Comparison of ENCODE assay signal across 1 cellular context in the genomic region with DNA sequence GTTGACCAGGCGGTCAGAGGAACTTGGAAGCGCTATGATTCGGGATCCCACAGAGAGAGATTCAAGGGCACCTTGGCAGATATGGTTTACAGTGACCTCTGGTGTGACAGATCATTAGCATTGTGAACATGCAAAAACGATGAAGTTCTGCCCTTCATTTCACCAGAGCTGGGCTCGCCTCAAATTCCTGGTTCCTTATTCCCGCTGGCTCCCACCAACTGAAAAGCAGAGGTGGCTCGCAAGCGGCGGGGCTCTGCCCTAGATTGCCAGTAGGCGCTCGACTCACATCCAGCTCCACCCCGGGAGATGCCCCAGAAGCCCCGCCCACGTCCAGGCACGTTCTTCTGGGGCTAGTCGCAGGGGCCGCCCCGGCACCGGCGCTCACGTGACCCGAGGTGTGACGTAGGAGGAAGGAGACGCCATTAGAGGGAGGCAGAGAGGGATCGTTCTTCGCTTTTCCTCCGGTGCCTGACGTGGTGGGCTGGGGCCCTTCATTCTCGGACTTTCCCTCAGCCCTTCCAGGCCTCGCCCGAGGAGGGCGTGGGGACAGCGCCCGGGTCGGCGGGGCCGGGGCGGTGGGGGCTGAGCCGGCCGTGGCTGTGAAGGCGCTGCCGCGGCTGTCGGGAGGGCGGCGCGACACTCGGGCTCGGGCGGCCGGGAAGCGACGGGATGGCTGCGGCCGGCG.
TF ChIP-seq lines count a peak whose summit lies in the region.

RAB21 (plus strand) TSS at position 403 of the 685 bp plus-strand sequence; CDS start at position 670, 267 bp downstream.

TF ChIP-seq in HepG2, 621 proteins besides CTCF, POLR2A, EP300 and RAD21 (continued from another document and continues in another):
- TF ChIP-seq ZNF891 (CRISPR knock-in tag; IDR thresholded peaks at IDR 0.05) (no peak), ZNF772 (CRISPR knock-in tag; IDR thresholded peaks at IDR 0.05) (no peak; the same call in 1 of the 2 replicates), UBTF (CRISPR knock-in tag; IDR thresholded peaks at IDR 0.05) (peak; percentile 75), FOXC1 (CRISPR knock-in tag; IDR thresholded peaks at IDR 0.05; ENCODE audit: borderline replicate concordance) (0 out of 2 replicates have a peak, but pooled peaks have one; percentile 28), KDM1A (CRISPR knock-in tag; IDR thresholded peaks at IDR 0.05) (no peak), ZNF556 (CRISPR knock-in tag; IDR thresholded peaks at IDR 0.05; ENCODE audit: borderline replicate concordance) (peak; percentile 51; the same call in 1 of the 2 replicates), SRSF4 (IDR thresholded peaks at IDR 0.05; ENCODE audit: low read depth, low read length, poor library complexity, severe bottlenecking) (no peak), ZNF367 (CRISPR knock-in tag; IDR thresholded peaks at IDR 0.05; ENCODE audit: borderline replicate concordance) (peak; percentile 49), ZNF124 (CRISPR knock-in tag; IDR thresholded peaks at IDR 0.05) (peak; percentile 32; the same call in 1 of the 2 replicates), SRSF1 (optimal IDR thresholded peaks at IDR 0.05; ENCODE audit: low read depth, low read length) (peak; percentile 71), KMT2A (CRISPR knock-in tag; IDR thresholded peaks at IDR 0.05) (peak; percentile 90), TSC22D2 (CRISPR knock-in tag; IDR thresholded peaks at IDR 0.05; ENCODE audit: borderline replicate concordance) (peak; percentile 24; the same call in 1 of the 2 replicates), SP5 (CRISPR knock-in tag; IDR thresholded peaks at IDR 0.05; ENCODE audit: borderline replicate concordance, low read depth) (peak; percentile 69), ZNF704 (CRISPR knock-in tag; IDR thresholded peaks at IDR 0.05; ENCODE audit: borderline replicate concordance) (0 out of 2 replicates have a peak, but pooled peaks have one; percentile 25), ZNF567 (CRISPR knock-in tag; IDR thresholded peaks at IDR 0.05; ENCODE audit: borderline replicate concordance) (0 out of 2 replicates have a peak, but pooled peaks have one; percentile 63), KLF6 (CRISPR knock-in tag; IDR thresholded peaks at IDR 0.05) (0 out of 2 replicates have a peak, but pooled peaks have one; percentile 43), TAF15 (IDR thresholded peaks at IDR 0.05; ENCODE audit: low read depth, low read length, poor library complexity, severe bottlenecking) (no peak), BORCS8-MEF2B (CRISPR knock-in tag; IDR thresholded peaks at IDR 0.05) (peak; percentile 72), TP53 (CRISPR knock-in tag; conservative IDR thresholded peaks at IDR 0.05) (0 out of 2 replicates have a peak, but pooled peaks have one; percentile 61), RAD51 (IDR thresholded peaks at IDR 0.05; ENCODE audit: borderline replicate concordance) (peak; percentile 92), ZNF382 (CRISPR knock-in tag; IDR thresholded peaks at IDR 0.05; ENCODE audit: borderline replicate concordance) (no peak), ZNF768 (CRISPR knock-in tag; IDR thresholded peaks at IDR 0.05) (peak; percentile 51; the same call in 1 of the 2 replicates), FOXA3 (CRISPR knock-in tag; IDR thresholded peaks at IDR 0.05) (peak; percentile 46; the same call in 1 of the 2 replicates), TAF1 (CRISPR knock-in tag; IDR thresholded peaks at IDR 0.05) (peak; percentile 71), ATM (IDR thresholded peaks at IDR 0.05; ENCODE audit: borderline replicate concordance) (no peak), ZBTB1 (CRISPR knock-in tag; IDR thresholded peaks at IDR 0.05; ENCODE audit: borderline replicate concordance) (no peak), XRCC5 (optimal IDR thresholded peaks at IDR 0.05; ENCODE audit: low read length) (no peak), NFYB (CRISPR knock-in tag; IDR thresholded peaks at IDR 0.05) (peak; percentile 50; the same call in 1 of the 2 replicates), ZNF256 (CRISPR knock-in tag; conservative IDR thresholded peaks at IDR 0.05) (peak; percentile 87; the same call in 1 of the 2 replicates), LCORL (IDR thresholded peaks at IDR 0.05) (no peak), LCORL (CRISPR knock-in tag; IDR thresholded peaks at IDR 0.05) (peak; percentile 41; the same call in 1 of the 2 replicates), ZNF558 (CRISPR knock-in tag; IDR thresholded peaks at IDR 0.05; ENCODE audit: borderline replicate concordance) (peak; percentile 24; the same call in 1 of the 2 replicates), YEATS4 (CRISPR knock-in tag; IDR thresholded peaks at IDR 0.05; ENCODE audit: borderline replicate concordance) (peak; percentile 79), MNT (IDR thresholded peaks at IDR 0.05) (peak; percentile 68), FOXP1 (IDR thresholded peaks at IDR 0.05) (no peak), FOXP1 (CRISPR knock-in tag; IDR thresholded peaks at IDR 0.05) (0 out of 2 replicates have a peak, but pooled peaks have one; percentile 19), ZBTB21 (CRISPR knock-in tag; IDR thresholded peaks at IDR 0.05) (peak; percentile 83; the same call in 1 of the 2 replicates), ZNF749 (CRISPR knock-in tag; IDR thresholded peaks at IDR 0.05; ENCODE audit: borderline replicate concordance) (0 out of 2 replicates have a peak, but pooled peaks have one; percentile 71), ZNF10 (CRISPR knock-in tag; IDR thresholded peaks at IDR 0.05; ENCODE audit: borderline replicate concordance, low read depth) (no peak), HES4 (CRISPR knock-in tag; IDR thresholded peaks at IDR 0.05; ENCODE audit: borderline replicate concordance) (no peak; the same call in 1 of the 2 replicates), HOXA5 (CRISPR knock-in tag; IDR thresholded peaks at IDR 0.05) (peak; percentile 60; the same call in 1 of the 2 replicates), GMEB2 (CRISPR knock-in tag; IDR thresholded peaks at IDR 0.05; ENCODE audit: low read depth) (0 out of 2 replicates have a peak, but pooled peaks have one; percentile 40), ETV5 (CRISPR knock-in tag; IDR thresholded peaks at IDR 0.05; ENCODE audit: borderline replicate concordance) (peak; percentile 58; the same call in 1 of the 2 replicates), MAF1 (CRISPR knock-in tag; IDR thresholded peaks at IDR 0.05; ENCODE audit: borderline replicate concordance) (no peak)
- TF ChIP-seq, protein P1, sequence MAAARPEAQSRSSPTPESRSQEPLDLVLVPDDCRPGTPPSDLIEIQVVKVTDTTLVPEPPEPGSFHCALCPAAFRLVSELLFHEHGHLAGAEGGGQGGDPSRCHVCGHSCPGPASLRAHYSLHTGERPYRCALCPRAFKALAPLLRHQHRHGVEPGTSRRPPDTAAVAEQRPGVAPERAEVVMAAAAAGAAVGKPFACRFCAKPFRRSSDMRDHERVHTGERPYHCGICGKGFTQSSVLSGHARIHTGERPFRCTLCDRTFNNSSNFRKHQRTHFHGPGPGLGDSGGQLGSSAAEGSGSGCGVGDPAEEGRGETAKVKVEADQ (CRISPR knock-in tag; IDR thresholded peaks at IDR 0.05; ENCODE audit: borderline replicate concordance): 0 out of 2 replicates have a peak, but pooled peaks have one; percentile 44
- TF ChIP-seq, protein P2, sequence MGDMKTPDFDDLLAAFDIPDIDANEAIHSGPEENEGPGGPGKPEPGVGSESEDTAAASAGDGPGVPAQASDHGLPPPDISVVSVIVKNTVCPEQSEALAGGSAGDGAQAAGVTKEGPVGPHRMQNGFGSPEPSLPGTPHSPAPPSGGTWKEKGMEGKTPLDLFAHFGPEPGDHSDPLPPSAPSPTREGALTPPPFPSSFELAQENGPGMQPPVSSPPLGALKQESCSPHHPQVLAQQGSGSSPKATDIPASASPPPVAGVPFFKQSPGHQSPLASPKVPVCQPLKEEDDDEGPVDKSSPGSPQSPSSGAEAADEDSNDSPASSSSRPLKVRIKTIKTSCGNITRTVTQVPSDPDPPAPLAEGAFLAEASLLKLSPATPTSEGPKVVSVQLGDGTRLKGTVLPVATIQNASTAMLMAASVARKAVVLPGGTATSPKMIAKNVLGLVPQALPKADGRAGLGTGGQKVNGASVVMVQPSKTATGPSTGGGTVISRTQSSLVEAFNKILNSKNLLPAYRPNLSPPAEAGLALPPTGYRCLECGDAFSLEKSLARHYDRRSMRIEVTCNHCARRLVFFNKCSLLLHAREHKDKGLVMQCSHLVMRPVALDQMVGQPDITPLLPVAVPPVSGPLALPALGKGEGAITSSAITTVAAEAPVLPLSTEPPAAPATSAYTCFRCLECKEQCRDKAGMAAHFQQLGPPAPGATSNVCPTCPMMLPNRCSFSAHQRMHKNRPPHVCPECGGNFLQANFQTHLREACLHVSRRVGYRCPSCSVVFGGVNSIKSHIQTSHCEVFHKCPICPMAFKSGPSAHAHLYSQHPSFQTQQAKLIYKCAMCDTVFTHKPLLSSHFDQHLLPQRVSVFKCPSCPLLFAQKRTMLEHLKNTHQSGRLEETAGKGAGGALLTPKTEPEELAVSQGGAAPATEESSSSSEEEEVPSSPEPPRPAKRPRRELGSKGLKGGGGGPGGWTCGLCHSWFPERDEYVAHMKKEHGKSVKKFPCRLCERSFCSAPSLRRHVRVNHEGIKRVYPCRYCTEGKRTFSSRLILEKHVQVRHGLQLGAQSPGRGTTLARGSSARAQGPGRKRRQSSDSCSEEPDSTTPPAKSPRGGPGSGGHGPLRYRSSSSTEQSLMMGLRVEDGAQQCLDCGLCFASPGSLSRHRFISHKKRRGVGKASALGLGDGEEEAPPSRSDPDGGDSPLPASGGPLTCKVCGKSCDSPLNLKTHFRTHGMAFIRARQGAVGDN (CRISPR knock-in tag; IDR thresholded peaks at IDR 0.05): peak; percentile 90
- TF ChIP-seq, protein P3, sequence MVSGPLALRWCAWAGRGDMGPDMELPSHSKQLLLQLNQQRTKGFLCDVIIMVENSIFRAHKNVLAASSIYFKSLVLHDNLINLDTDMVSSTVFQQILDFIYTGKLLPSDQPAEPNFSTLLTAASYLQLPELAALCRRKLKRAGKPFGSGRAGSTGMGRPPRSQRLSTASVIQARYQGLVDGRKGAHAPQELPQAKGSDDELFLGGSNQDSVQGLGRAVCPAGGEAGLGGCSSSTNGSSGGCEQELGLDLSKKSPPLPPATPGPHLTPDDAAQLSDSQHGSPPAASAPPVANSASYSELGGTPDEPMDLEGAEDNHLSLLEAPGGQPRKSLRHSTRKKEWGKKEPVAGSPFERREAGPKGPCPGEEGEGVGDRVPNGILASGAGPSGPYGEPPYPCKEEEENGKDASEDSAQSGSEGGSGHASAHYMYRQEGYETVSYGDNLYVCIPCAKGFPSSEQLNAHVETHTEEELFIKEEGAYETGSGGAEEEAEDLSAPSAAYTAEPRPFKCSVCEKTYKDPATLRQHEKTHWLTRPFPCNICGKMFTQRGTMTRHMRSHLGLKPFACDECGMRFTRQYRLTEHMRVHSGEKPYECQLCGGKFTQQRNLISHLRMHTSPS (CRISPR knock-in tag; IDR thresholded peaks at IDR 0.05; ENCODE audit: low read depth): peak; percentile 32; the same call in 1 of the 2 replicates
- TF ChIP-seq, protein P4, sequence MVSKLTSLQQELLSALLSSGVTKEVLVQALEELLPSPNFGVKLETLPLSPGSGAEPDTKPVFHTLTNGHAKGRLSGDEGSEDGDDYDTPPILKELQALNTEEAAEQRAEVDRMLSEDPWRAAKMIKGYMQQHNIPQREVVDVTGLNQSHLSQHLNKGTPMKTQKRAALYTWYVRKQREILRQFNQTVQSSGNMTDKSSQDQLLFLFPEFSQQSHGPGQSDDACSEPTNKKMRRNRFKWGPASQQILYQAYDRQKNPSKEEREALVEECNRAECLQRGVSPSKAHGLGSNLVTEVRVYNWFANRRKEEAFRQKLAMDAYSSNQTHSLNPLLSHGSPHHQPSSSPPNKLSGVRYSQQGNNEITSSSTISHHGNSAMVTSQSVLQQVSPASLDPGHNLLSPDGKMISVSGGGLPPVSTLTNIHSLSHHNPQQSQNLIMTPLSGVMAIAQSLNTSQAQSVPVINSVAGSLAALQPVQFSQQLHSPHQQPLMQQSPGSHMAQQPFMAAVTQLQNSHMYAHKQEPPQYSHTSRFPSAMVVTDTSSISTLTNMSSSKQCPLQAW (CRISPR knock-in tag; IDR thresholded peaks at IDR 0.05): peak; percentile 67; the same call in 1 of the 2 replicates
